8 cellular contexts compared by ENCODE assay signal in genomic region chr21:5022254-5022653, GRCh38.
DNase-seq lines count a peak whose midpoint lies in the region; ATAC-seq and TF ChIP-seq lines count a peak whose summit lies in the region.
"Not testable (repeated sequence)": the region's sequence is repeated elsewhere in the genome, so short reads cannot be mapped to it uniquely, and the experiment has no call there.

No MANE protein-coding gene starts in this region.

- not testable (repeated sequence) for H3K9me3 ChIP-seq in CD8-positive, alpha-beta T cell (ENCODE audit: low read length); HCT116 (ENCODE audit: control insufficient read depth in 1 of 2, insufficient read depth in 1 of 2, low read depth in 1 of 2, low read length in 2 of 2); Panc1 (ENCODE audit: control insufficient read depth, insufficient read depth, low read depth, low read length); gastrocnemius medialis

- TF ChIP-seq RAD21 in HCT116 (IDR thresholded peaks at IDR 0.05; ENCODE audit: low read depth): not testable (repeated sequence)

- not testable (repeated sequence) for H3K4me2 ChIP-seq in HCT116 (ENCODE audit: low read length)

- H3K9me2 ChIP-seq in HCT116 (ENCODE audit: insufficient read depth): not testable (repeated sequence)

- H3K4me1 Mint-ChIP-seq in CD8-positive, alpha-beta T cell (ENCODE audit: low read depth); activated naive CD8-positive, alpha-beta T cell treated with anti-CD3 and anti-CD28 coated beads, Interleukin-2, amount 50 U/mL, for 24 hours: not testable (repeated sequence)

- H3K9me3 Mint-ChIP-seq in CD8-positive, alpha-beta T cell; activated naive CD8-positive, alpha-beta T cell treated with anti-CD3 and anti-CD28 coated beads, Interleukin-2, amount 50 U/mL, for 24 hours: not testable (repeated sequence)

- ATAC-seq in CD8-positive, alpha-beta T cell: peak; percentile 36
- ATAC-seq in GM19372 (IDR thresholded peaks at IDR 0.05; ENCODE audit: low read depth, unreplicated experiment) (peak; percentile 40), HCT116 (peak; percentile 79), HG03064 (IDR thresholded peaks at IDR 0.05; ENCODE audit: low read depth, unreplicated experiment) (peak; percentile 37), Panc1 (peak; percentile 84), left lobe of liver (peak; percentile 88), gastrocnemius medialis (peak; percentile 52 to 53)
- ATAC-seq in activated naive CD8-positive, alpha-beta T cell treated with anti-CD3 and anti-CD28 coated beads, Interleukin-2, amount 50 U/mL, for 24 hours: peak; percentile 44

- H3K4me3 Mint-ChIP-seq in CD8-positive, alpha-beta T cell; activated naive CD8-positive, alpha-beta T cell treated with anti-CD3 and anti-CD28 coated beads, Interleukin-2, amount 50 U/mL, for 24 hours: not testable (repeated sequence)

- H3K27ac Mint-ChIP-seq in CD8-positive, alpha-beta T cell; activated naive CD8-positive, alpha-beta T cell treated with anti-CD3 and anti-CD28 coated beads, Interleukin-2, amount 50 U/mL, for 24 hours: not testable (repeated sequence)

- not testable (repeated sequence) for H3K27ac ChIP-seq in CD8-positive, alpha-beta T cell (ENCODE audit: low read depth, low read length); HCT116 (ENCODE audit: low read depth, low read length); Panc1 (ENCODE audit: low read length); gastrocnemius medialis

- not testable (repeated sequence) for TF ChIP-seq POLR2A in HCT116 (IDR thresholded peaks at IDR 0.05; ENCODE audit: borderline replicate concordance, extremely low read depth, insufficient read depth, insufficient read length); gastrocnemius medialis (IDR thresholded peaks at IDR 0.05)

- POLR2A ChIA-PET in CD8-positive, alpha-beta T cell (lab: Charles Lee); HCT116 (lab: Charles Lee); Panc1 (lab: Charles Lee): not testable (repeated sequence)

- H4K20me1 ChIP-seq in HCT116 (ENCODE audit: insufficient read depth): not testable (repeated sequence)

- not testable (repeated sequence) for H3K4me3 ChIP-seq in CD8-positive, alpha-beta T cell (ENCODE audit: low read depth, low read length); HCT116 (replicated peaks in 1 of 2; ENCODE audit: low read depth in 1 of 2, low read length in 2 of 2); Panc1 (ENCODE audit: low read depth in 2 of 2, low read length in 2 of 2); gastrocnemius medialis

- H3K4me1 ChIP-seq in CD8-positive, alpha-beta T cell (ENCODE audit: insufficient read depth, low read length); HCT116 (ENCODE audit: control insufficient read depth in 1 of 2, insufficient read depth in 2 of 2, low read length in 2 of 2); Panc1 (ENCODE audit: control insufficient read depth, insufficient read depth, low read length); gastrocnemius medialis: not testable (repeated sequence)

- H3K27me3 Mint-ChIP-seq in CD8-positive, alpha-beta T cell (ENCODE audit: low read depth); activated naive CD8-positive, alpha-beta T cell treated with anti-CD3 and anti-CD28 coated beads, Interleukin-2, amount 50 U/mL, for 24 hours: not testable (repeated sequence)

- H3K36me3 ChIP-seq in CD8-positive, alpha-beta T cell (ENCODE audit: insufficient read depth, low read length); HCT116 (ENCODE audit: control insufficient read depth in 1 of 2, insufficient read depth in 2 of 2, low read length in 2 of 2); Panc1 (ENCODE audit: control insufficient read depth, insufficient read depth, low read length); gastrocnemius medialis: not testable (repeated sequence)

- BruUV-seq in HCT116 (replicated peaks; lab: Mats Ljungman, UMichigan); Panc1 (replicated peaks; lab: Mats Ljungman, UMichigan): not testable (repeated sequence)

- not testable (repeated sequence) for H3K9ac ChIP-seq in HCT116 (ENCODE audit: low read length)

- not testable (repeated sequence) for H2AFZ ChIP-seq in HCT116 (ENCODE audit: low read depth, low read length, poor library complexity, severe bottlenecking)

- H3K79me2 ChIP-seq in HCT116 (ENCODE audit: insufficient read depth, low read length): not testable (repeated sequence)

- CTCF ChIA-PET in CD8-positive, alpha-beta T cell (lab: Charles Lee); HCT116 (lab: Charles Lee); Panc1 (lab: Charles Lee): not testable (repeated sequence)

- in situ Hi-C loops in Panc1 (cut with HindIII; ENCODE audit: low pct_unique_long_range_greater_than_20kb, low sequenced_read_pairs); gastrocnemius medialis (cut with MboI; ENCODE audit: low sequenced_read_pairs in 4 of 4): not testable (repeated sequence)

- not testable (repeated sequence) for DNase-seq in CD8-positive, alpha-beta T cell; HCT116 (ENCODE audit: low read depth, low spot score); Panc1 (ENCODE audit: low read depth, low spot score); activated naive CD8-positive, alpha-beta T cell treated with anti-CD3 and anti-CD28 coated beads, Interleukin-2, amount 50 U/mL, for 24 hours; left lobe of liver (ENCODE audit: low spot score); gastrocnemius medialis

- intact Hi-C loops in CD8-positive, alpha-beta T cell (cut with DNase I, micrococcal nuclease); HCT116 (cut with micrococcal nuclease); Panc1 (cut with micrococcal nuclease; ENCODE audit: unreplicated experiment); gastrocnemius medialis (cut with DNase I; ENCODE audit: low total_unique reads): not testable (repeated sequence)

- TF ChIP-seq CTCF in CD8-positive, alpha-beta T cell (IDR thresholded peaks at IDR 0.05); HCT116 (IDR thresholded peaks at IDR 0.05 in 2 of 3, conservative IDR thresholded peaks at IDR 0.05 in 1 of 3; ENCODE audit: borderline replicate concordance in 1 of 3, insufficient read depth in 1 of 3, low read depth in 2 of 3, low read length in 2 of 3); Panc1 (IDR thresholded peaks at IDR 0.05); gastrocnemius medialis (IDR thresholded peaks at IDR 0.05 in 4 of 5, conservative IDR thresholded peaks at IDR 0.05 in 1 of 5): not testable (repeated sequence)

- H3K36me3 Mint-ChIP-seq in CD8-positive, alpha-beta T cell; activated naive CD8-positive, alpha-beta T cell treated with anti-CD3 and anti-CD28 coated beads, Interleukin-2, amount 50 U/mL, for 24 hours (ENCODE audit: low read depth): not testable (repeated sequence)

- RAD21 ChIA-PET in HCT116 (lab: Charles Lee; ENCODE audit: low non-redundant PET in 1 of 2, low total read pairs in 2 of 2, uncharacterized antibody in 2 of 2, unreplicated experiment in 2 of 2): not testable (repeated sequence)

- H3K27me3 ChIP-seq in CD8-positive, alpha-beta T cell (ENCODE audit: insufficient read depth, low read length); HCT116 (ENCODE audit: insufficient read depth, low read length); Panc1 (ENCODE audit: control insufficient read depth, insufficient read depth, low read length); gastrocnemius medialis: not testable (repeated sequence)

Comparison
In these comparisons a context has a peak if more than half of its experiments do, and no peak if none do; other contexts are left out.
1. ATAC-seq: peak in every context shown above with its lines; median percentile 88 in left lobe of liver; 84 in Panc1; 79 in HCT116; 52 in gastrocnemius medialis; 44 in activated naive CD8-positive, alpha-beta T cell treated with anti-CD3 and anti-CD28 coated beads, Interleukin-2, amount 50 U/mL, for 24 hours; 40 in GM19372; 37 in HG03064; 36 in CD8-positive, alpha-beta T cell.